Comparison of ENCODE assay signal across 15 cellular contexts in the genomic region with DNA sequence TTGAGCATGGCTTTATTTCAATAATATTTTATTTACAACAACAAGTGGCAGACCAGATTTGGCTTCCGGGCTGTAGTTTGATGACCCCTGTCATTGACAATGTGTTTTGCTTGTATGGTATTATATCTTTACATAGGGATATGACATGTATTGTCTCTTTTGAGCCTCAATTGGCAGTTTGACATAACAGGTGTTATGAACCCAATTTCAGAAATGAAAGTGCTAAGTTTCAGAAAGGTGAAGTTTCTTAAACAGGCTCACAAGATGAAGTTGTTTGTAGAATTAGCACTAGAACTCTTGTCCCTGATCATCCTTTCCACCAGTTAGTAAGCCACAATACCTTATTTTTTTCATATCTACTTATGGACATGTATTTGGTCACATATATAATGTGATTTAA.
DNase-seq lines count a peak whose midpoint lies in the region; ATAC-seq and TF ChIP-seq lines count a peak whose summit lies in the region.
"Had no signal": no experiment of that assay in that cellular context is flagged by ENCODE, and none has a peak within 500 bp of the region (broad histone marks: within the 10 kb centered on the region; RNA-seq: fewer than 3 reads in every experiment).

No MANE protein-coding gene starts in this region.

- H3K27me3 ChIP-seq in MM.1S (replicated peaks; ENCODE audit: insufficient read depth, low read length): no peaks in the 10 kb centered on the region

- H2AFZ ChIP-seq in MM.1S (ENCODE audit: low read length): no peak overlapping the region

- no peaks in the 10 kb centered on the region; the same call in 1 of the 2 replicates for H3F3A ChIP-seq in MM.1S (ENCODE audit: insufficient read depth, low read length)

- H3K9me3 ChIP-seq in MM.1S (replicated peaks; ENCODE audit: insufficient read depth, low read length): no peaks in the 10 kb centered on the region

- DNase-seq in MM.1S: peak; percentile 49
- DNase-seq: CD8-positive, alpha-beta memory T cell; DMS53; GF-D8; HCEC 1CT; HFFc6 had no signal

- no peak overlapping the region for H3K27ac ChIP-seq in MM.1S (ENCODE audit: low read length)
- H3K27ac ChIP-seq: 22Rv1, KMS-11 had no signal

- H3K36me3 ChIP-seq in MM.1S (replicated peaks; ENCODE audit: insufficient read depth, low read length): no peaks in the 10 kb centered on the region

- no peak for TF ChIP-seq CTCF in MM.1S (IDR thresholded peaks at IDR 0.05; ENCODE audit: low read length)

- no peak overlapping the region for H3K4me3 ChIP-seq in MM.1S (ENCODE audit: low read length)

- peaks cover 8% of the 10 kb centered on the region; the same call in 1 of the 2 replicates for H3K4me1 ChIP-seq in MM.1S (ENCODE audit: low read length)

- no peaks in the 10 kb centered on the region for H3K9me2 ChIP-seq in MM.1S (replicated peaks; ENCODE audit: insufficient read depth, low read length)

- no peaks in the 10 kb centered on the region for H4K20me1 ChIP-seq in MM.1S (ENCODE audit: insufficient read depth, low read length)

- H3K4me2 ChIP-seq in MM.1S (ENCODE audit: low read depth, low read length): no peak overlapping the region
- H3K4me2 ChIP-seq: KMS-11 had no signal

- peak; percentile 75 for ATAC-seq in GM18498 (IDR thresholded peaks at IDR 0.05; ENCODE audit: unreplicated experiment)
- peak; percentile 67 for ATAC-seq in GM21526 (IDR thresholded peaks at IDR 0.05; ENCODE audit: low FRiP score, unreplicated experiment)
- ATAC-seq in HG03135 (IDR thresholded peaks at IDR 0.05; ENCODE audit: unreplicated experiment): peak; percentile 68
- no peak for ATAC-seq in HG02852 (IDR thresholded peaks at IDR 0.05; ENCODE audit: unreplicated experiment)
- ATAC-seq in GM21390 (IDR thresholded peaks at IDR 0.05; ENCODE audit: unreplicated experiment): no peak
- ATAC-seq in HG02678 (IDR thresholded peaks at IDR 0.05; ENCODE audit: unreplicated experiment): no peak
- ATAC-seq: HepG2 had no signal

- H3K9ac ChIP-seq in MM.1S (ENCODE audit: low read length): no peak overlapping the region
- H3K9ac ChIP-seq: KMS-11 had no signal

- H3K79me2 ChIP-seq in MM.1S (ENCODE audit: low read length): no peaks in the 10 kb centered on the region

Comparison
In these comparisons a context has a peak if more than half of its experiments do, and no peak if none do; other contexts are left out.
1. ATAC-seq: peak in GM18498 (single experiment), GM21526 (single experiment) and HG03135 (single experiment); none in HG02852 (single experiment), GM21390 (single experiment) and HG02678 (single experiment).